ENCODE assay signal across 10 cellular contexts in the genomic region with DNA sequence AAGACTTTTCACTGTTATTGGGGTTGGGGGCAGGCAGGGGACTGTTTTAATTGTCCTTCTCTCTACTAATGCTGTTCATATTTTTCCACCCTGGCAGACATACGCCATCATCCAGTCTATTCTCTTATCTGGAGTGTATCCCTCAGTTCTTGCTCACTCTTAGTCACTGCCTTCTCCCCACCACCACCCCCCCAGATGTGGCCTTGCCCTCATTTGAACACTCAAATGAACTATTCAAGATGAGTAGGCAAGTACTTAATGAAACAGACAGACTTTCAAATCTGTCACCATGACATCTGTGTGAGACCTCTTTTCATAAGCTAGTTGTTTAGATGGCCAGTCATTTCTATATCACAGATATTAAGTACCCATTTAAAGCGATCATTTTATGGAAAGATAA. TPM values are rescaled to one million over a fixed set of nuclear protein-coding genes. Genes with fewer than 3 reads are reported as not detected.
DNase-seq lines count a peak whose midpoint lies in the region; ATAC-seq and TF ChIP-seq lines count a peak whose summit lies in the region.
"Had no signal": no experiment of that assay in that cellular context is flagged by ENCODE, and none has a peak within 500 bp of the region (broad histone marks: within the 10 kb centered on the region; RNA-seq: fewer than 3 reads in every experiment).

No MANE protein-coding gene starts in this region.

- no peaks in the 10 kb centered on the region for H3K36me3 ChIP-seq in GM23338 (ENCODE audit: insufficient read depth)
- H3K36me3 ChIP-seq: pancreas had no signal

- no peak overlapping the region for H2AFZ ChIP-seq in GM23338

- H3K9me2 ChIP-seq in GM23338 (ENCODE audit: insufficient read depth) = no peaks in the 10 kb centered on the region

- intact Hi-C loops in CD4-positive, alpha-beta T cell (cut with DNase I, micrococcal nuclease) = no loop called here

- TF ChIP-seq CTCF in GM23338 (conservative IDR thresholded peaks at IDR 0.05; ENCODE audit: low read depth in 2 of 2) (no peak), omental fat pad (IDR thresholded peaks at IDR 0.05) (no peak)
- no peak for TF ChIP-seq CTCF in CD4-positive, alpha-beta T cell (IDR thresholded peaks at IDR 0.05)

- peaks cover 17% of the 10 kb centered on the region for H3K4me1 Mint-ChIP-seq in GM23338
- peaks cover 64% of the 10 kb centered on the region for H3K4me1 Mint-ChIP-seq in CD4-positive, alpha-beta T cell (ENCODE audit: low read depth)

- no peak overlapping the region for H3K4me3 ChIP-seq in GM23338
- H3K4me3 ChIP-seq: pancreas had no signal

- DNase-seq in AG08396 (ENCODE audit: low spot score) = peak; percentile 58
- no peak for DNase-seq in GM23338 (ENCODE audit: low spot score)
- DNase-seq in activated naive CD4-positive, alpha-beta T cell treated with anti-CD3 and anti-CD28 coated beads, Interleukin-2, amount 50 U/mL, for 16 hours = peak; percentile 63
- no peak for DNase-seq in omental fat pad (ENCODE audit: low spot score)
- DNase-seq in islet precursor cell = no peak
- DNase-seq in CD4-positive, alpha-beta T cell = no peak
- no peak for DNase-seq in GOT3 (lab: John Stamatoyannopoulos, UW)
- DNase-seq: cerebellar nuclear complex, pancreas had no signal

- peaks cover 2% of the 10 kb centered on the region for H3K27me3 Mint-ChIP-seq in GM23338 (ENCODE audit: insufficient read depth, low read depth, poor library complexity)
- no peaks in the 10 kb centered on the region for H3K27me3 Mint-ChIP-seq in CD4-positive, alpha-beta T cell

- no peak overlapping the region for H3K4me3 Mint-ChIP-seq in GM23338
- no peak overlapping the region for H3K4me3 Mint-ChIP-seq in CD4-positive, alpha-beta T cell

- peaks cover 95% of the 10 kb centered on the region for H3K79me2 ChIP-seq in GM23338 (replicated peaks; ENCODE audit: insufficient read depth)

- POLR2A ChIA-PET in CD4-positive, alpha-beta T cell (lab: Charles Lee) = no interaction called here

- peak overlapping the region; percentile 77; the same call in 1 of the 2 replicates for H3K27ac Mint-ChIP-seq in GM23338
- H3K27ac Mint-ChIP-seq in CD4-positive, alpha-beta T cell = no peak overlapping the region

- CTCF ChIA-PET in CD4-positive, alpha-beta T cell (lab: Charles Lee) = interaction anchor here (2.5 kb wide), 1 partner anchor 9 kb away, joined by 9 read pairs; no protein-coding TSS in a partner anchor

- H3K9me3 Mint-ChIP-seq in GM23338 = no peaks in the 10 kb centered on the region
- H3K9me3 Mint-ChIP-seq in CD4-positive, alpha-beta T cell = no peaks in the 10 kb centered on the region

- H3K36me3 Mint-ChIP-seq in GM23338 (ENCODE audit: low read depth) = peaks cover 21% of the 10 kb centered on the region; the same call in 2 of the 3 replicates
- H3K36me3 Mint-ChIP-seq in CD4-positive, alpha-beta T cell (ENCODE audit: low read depth) = peaks cover 5% of the 10 kb centered on the region

- H4K20me1 ChIP-seq in GM23338 (replicated peaks; ENCODE audit: insufficient read depth) = peaks cover 77% of the 10 kb centered on the region

- peaks cover 22% of the 10 kb centered on the region for H3K4me1 ChIP-seq in GM23338 (ENCODE audit: insufficient read depth)

- H3K4me2 ChIP-seq in GM23338 = no peak overlapping the region

- no peaks in the 10 kb centered on the region for H3K9me3 ChIP-seq in CD4-positive, alpha-beta T cell (ENCODE audit: control insufficient read depth, low read length)
- H3K9me3 ChIP-seq: pancreas had no signal

- no peaks in the 10 kb centered on the region for H3F3A ChIP-seq in GM23338 (replicated peaks; ENCODE audit: low read depth)

- ATAC-seq in GM23338 (no peak), omental fat pad (ENCODE audit: low FRiP score) (peak; percentile 47), GM21576 (IDR thresholded peaks at IDR 0.05; ENCODE audit: unreplicated experiment) (no peak)
- ATAC-seq in CD4-positive, alpha-beta T cell (ENCODE audit: poor library complexity) = no peak
- ATAC-seq: pancreas had no signal

- no peaks in the 10 kb centered on the region for H3K27me3 ChIP-seq in GM23338 (ENCODE audit: insufficient read depth)
- H3K27me3 ChIP-seq in CD4-positive, alpha-beta T cell (ENCODE audit: control insufficient read depth, insufficient read depth, low read length) = no peaks in the 10 kb centered on the region
- H3K27me3 ChIP-seq: pancreas had no signal

- H3K27ac ChIP-seq in GM23338 (ENCODE audit: low read depth) = no peak overlapping the region
- no peak overlapping the region for H3K27ac ChIP-seq in CD4-positive, alpha-beta T cell (ENCODE audit: low read depth, low read length)
- H3K27ac ChIP-seq: pancreas had no signal

TF ChIP-seq in GM23338, 12 proteins besides CTCF, POLR2A, EP300 and RAD21:
- TF ChIP-seq EZH2phosphoT487 (IDR thresholded peaks at IDR 0.05; ENCODE audit: unreplicated experiment) = no peak

RNA-seq across cellular contexts. Expression of a gene that starts 10.1 kb away (rescaled TPM):
- 67.2 and 69.7 TPM in 2 replicates for total RNA-seq in GM23338 (2014; rRNA removed; shearing (Covaris generic))
- polyA plus RNA-seq in GM23338 (2016; fragmentation: Nextera tagmentation; extraction: Ambion mirVana) = 29.5 and 32.3 TPM in 2 replicates
- 10 to 100 TPM; 43.1 to 81.3 (median 55.6) TPM for total RNA-seq in omental fat pad
- total RNA-seq in CD4-positive, alpha-beta T cell = 10 to 100 TPM; 86.7 to 92.3 TPM

RNA-seq across cellular contexts. Expression of a gene that starts 54.0 kb away (rescaled TPM):
- total RNA-seq in GM23338 (2014; rRNA removed; shearing (Covaris generic)) = 134 and 154 TPM in 2 replicates
- 328 and 385 TPM in 2 replicates for polyA plus RNA-seq in GM23338 (2016; fragmentation: Nextera tagmentation; extraction: Ambion mirVana)
- 10 to 100 TPM; 39.1 to 64.0 (median 45.2) TPM for total RNA-seq in omental fat pad
- total RNA-seq in CD4-positive, alpha-beta T cell = 100 to 1,000 TPM in 1 of 2 experiments, 10 to 100 TPM in 1; 89.8 to 101 TPM

Comparison
In these comparisons a context has a peak if more than half of its experiments do, and no peak if none do; other contexts are left out.
1. DNase-seq: peak in AG08396 (single experiment) and activated naive CD4-positive, alpha-beta T cell treated with anti-CD3 and anti-CD28 coated beads, Interleukin-2, amount 50 U/mL, for 16 hours (single experiment); none in GM23338 (single experiment), omental fat pad (single experiment), islet precursor cell (single experiment), CD4-positive, alpha-beta T cell (0 of 10) and GOT3 (single experiment).